12 cellular contexts compared by ENCODE assay signal in genomic region chr7:69708857-69709256, GRCh38.
DNase-seq lines count a peak whose midpoint lies in the region; ATAC-seq and TF ChIP-seq lines count a peak whose summit lies in the region.
"Had no signal": no experiment of that assay in that cellular context is flagged by ENCODE, and none has a peak within 500 bp of the region (broad histone marks: within the 10 kb centered on the region; RNA-seq: fewer than 3 reads in every experiment).

No MANE protein-coding gene starts in this region.

- no peak overlapping the region for H3K9ac ChIP-seq in Loucy (ENCODE audit: low read depth, low read length, poor library complexity, severe bottlenecking)

- H3K9me3 ChIP-seq in Loucy (ENCODE audit: insufficient read depth, low read depth, low read length) (no peaks in the 10 kb centered on the region), SJCRH30 (replicated peaks) (no peaks in the 10 kb centered on the region), lower lobe of right lung (no peaks in the 10 kb centered on the region), sigmoid colon (no peaks in the 10 kb centered on the region)

- no peak for TF ChIP-seq EP300 in sigmoid colon (IDR thresholded peaks at IDR 0.05)

- peaks cover 98% of the 10 kb centered on the region for H3K79me2 ChIP-seq in Loucy (ENCODE audit: insufficient read depth, low read length)

- TF ChIP-seq CTCF in Loucy (conservative IDR thresholded peaks at IDR 0.05; ENCODE audit: low read length) (no peak), lower lobe of right lung (IDR thresholded peaks at IDR 0.05) (no peak), sigmoid colon (IDR thresholded peaks at IDR 0.05) (no peak)

- no peak overlapping the region for H3K4me3 ChIP-seq in Loucy (ENCODE audit: low read length, poor library complexity, severe bottlenecking)
- no peak overlapping the region for H3K4me3 ChIP-seq in SJCRH30
- H3K4me3 ChIP-seq in lower lobe of right lung = no peak overlapping the region
- no peak overlapping the region for H3K4me3 ChIP-seq in sigmoid colon

- H4K20me1 ChIP-seq in Loucy (ENCODE audit: insufficient read depth, low read length, poor library complexity, severe bottlenecking) = no peaks in the 10 kb centered on the region

- no peak overlapping the region for H2AFZ ChIP-seq in Loucy (ENCODE audit: low read length)

- TF ChIP-seq POLR2A in sigmoid colon (IDR thresholded peaks at IDR 0.05) = no peak

- DNase-seq in DMS53 treated with DMSO at 0.1 percent for 48 hours (lab: John Stamatoyannopoulos, UW; ENCODE audit: unreplicated experiment) = peak; percentile 43
- DNase-seq in SJCRH30 = peak; percentile 28 to 44
- DNase-seq in lower lobe of right lung = no peak
- no peak for DNase-seq in cerebellar nuclear complex (lab: John Stamatoyannopoulos, UW)
- DNase-seq in stimulated activated CD4-positive, alpha-beta T cell treated with anti-CD3 and anti-CD28 coated beads, Interleukin-15, amount 100 ng/mL, for 24 hours = no peak
- no peak for DNase-seq in sigmoid colon
- DNase-seq: activated effector memory CD4-positive, alpha-beta T cell treated with Interleukin-2 at 50 U/mL for 16 hours; NCI-H2171; stimulated activated naive CD4-positive, alpha-beta T cell treated with Interleukin-2 at 50 U/mL for 16 hours had no signal

- WGBS in sigmoid colon, 2 donors = 62 to 76% methylated on average over 2 of the region's 2 CpGs

- no peak overlapping the region for H3K27ac ChIP-seq in SJCRH30
- no peak overlapping the region for H3K27ac ChIP-seq in lower lobe of right lung
- H3K27ac ChIP-seq in sigmoid colon = no peak overlapping the region

- H3F3A ChIP-seq in Loucy (ENCODE audit: low read depth) = no peaks in the 10 kb centered on the region

- H3K4me1 ChIP-seq in Loucy (ENCODE audit: insufficient read depth, low read length, poor library complexity, severe bottlenecking) (peaks cover 58% of the 10 kb centered on the region), SJCRH30 (0 out of 2 replicates have a peak, but pooled peaks cover 4% of the 10 kb centered on the region), lower lobe of right lung (peaks cover 15% of the 10 kb centered on the region), sigmoid colon (peaks cover 0 to 26% (median 15%) of the 10 kb centered on the region in 4 donors)

- no peaks in the 10 kb centered on the region for H3K27me3 ChIP-seq in Loucy (ENCODE audit: insufficient read depth, low read length, poor library complexity, severe bottlenecking)
- H3K27me3 ChIP-seq in SJCRH30 = no peaks in the 10 kb centered on the region
- H3K27me3 ChIP-seq in lower lobe of right lung (ENCODE audit: low read depth) = no peaks in the 10 kb centered on the region
- H3K27me3 ChIP-seq in sigmoid colon = no peaks in the 10 kb centered on the region

- H3K36me3 ChIP-seq in Loucy (ENCODE audit: insufficient read depth, low read length) (no peaks in the 10 kb centered on the region), SJCRH30 (no peaks in the 10 kb centered on the region), lower lobe of right lung (no peaks in the 10 kb centered on the region), sigmoid colon (no peaks in the 10 kb centered on the region)

- no peaks in the 10 kb centered on the region for H3K9me2 ChIP-seq in Loucy (replicated peaks; ENCODE audit: low read depth, low read length)

- peak overlapping the region; percentile 35 for H3K4me2 ChIP-seq in Loucy (ENCODE audit: low read depth, low read length, poor library complexity, severe bottlenecking)

- ATAC-seq in lower lobe of right lung = peak; percentile 50 to 51
- no peak for ATAC-seq in HG03457 (IDR thresholded peaks at IDR 0.05; ENCODE audit: unreplicated experiment)
- ATAC-seq: left lobe of liver had no signal

- intact Hi-C loops in lower lobe of right lung (cut with DNase I) (no loop called here), sigmoid colon (cut with DNase I) (no loop called here)

Comparison
In these comparisons a context has a peak if more than half of its experiments do, and no peak if none do; other contexts are left out.
1. DNase-seq: peak in DMS53 treated with DMSO at 0.1 percent for 48 hours (single experiment) and SJCRH30 (2 of 2); none in lower lobe of right lung (single experiment), cerebellar nuclear complex (0 of 2), stimulated activated CD4-positive, alpha-beta T cell treated with anti-CD3 and anti-CD28 coated beads, Interleukin-15, amount 100 ng/mL, for 24 hours (single experiment) and sigmoid colon (single experiment).